2 cellular contexts compared by ENCODE assay signal in genomic region chr9:19232117-19232829, GRCh38.
TF ChIP-seq lines count a peak whose summit lies in the region.

No MANE protein-coding gene starts in this region.

TF ChIP-seq in A549, 52 proteins besides CTCF, POLR2A, EP300 and RAD21:
- no peak for TF ChIP-seq REST (IDR thresholded peaks at IDR 0.05)
- no peak for TF ChIP-seq NFE2L2 (conservative IDR thresholded peaks at IDR 0.05; ENCODE audit: low read length)
- TF ChIP-seq HDAC2 (IDR thresholded peaks at IDR 0.05) = no peak
- no peak for TF ChIP-seq USF2 (IDR thresholded peaks at IDR 0.05)
- no peak for TF ChIP-seq MAZ (IDR thresholded peaks at IDR 0.05; ENCODE audit: borderline replicate concordance, low read depth, low read length)
- no peak for TF ChIP-seq BCL3 (IDR thresholded peaks at IDR 0.05)
- no peak for TF ChIP-seq SREBF2 (IDR thresholded peaks at IDR 0.05)
- TF ChIP-seq HMGXB4 (CRISPR knock-in tag; IDR thresholded peaks at IDR 0.05; ENCODE audit: borderline replicate concordance) = no peak
- TF ChIP-seq CHD2 (IDR thresholded peaks at IDR 0.05; ENCODE audit: low read length, partially characterized antibody) = no peak
- TF ChIP-seq CEBPB (IDR thresholded peaks at IDR 0.05) = no peak
- TF ChIP-seq RFX5 (IDR thresholded peaks at IDR 0.05) = no peak
- no peak for TF ChIP-seq RNF2 (IDR thresholded peaks at IDR 0.05; ENCODE audit: borderline replicate concordance, low read depth)
- TF ChIP-seq BHLHE40 (IDR thresholded peaks at IDR 0.05; ENCODE audit: low read depth, low read length) = no peak
- TF ChIP-seq CHD4 (IDR thresholded peaks at IDR 0.05; ENCODE audit: borderline replicate concordance) = no peak
- TF ChIP-seq ESRRA (IDR thresholded peaks at IDR 0.05; ENCODE audit: borderline replicate concordance, low read length) = no peak
- TF ChIP-seq ATOH8 (CRISPR knock-in tag; IDR thresholded peaks at IDR 0.05; ENCODE audit: low read depth) = no peak
- no peak for TF ChIP-seq CBX2 (IDR thresholded peaks at IDR 0.05; ENCODE audit: borderline replicate concordance, low read depth)
- no peak for TF ChIP-seq JUN (IDR thresholded peaks at IDR 0.05)
- no peak for TF ChIP-seq MAX (IDR thresholded peaks at IDR 0.05)

TF ChIP-seq in K562, 482 proteins besides CTCF, POLR2A, EP300 and RAD21 (continued from another document):
- TF ChIP-seq PKNOX1 (IDR thresholded peaks at IDR 0.05) = 0 out of 2 replicates have a peak, but pooled peaks have one; percentile 20
- TF ChIP-seq RBFOX2 (IDR thresholded peaks at IDR 0.05; ENCODE audit: low read depth, low read length) = 0 out of 2 replicates have a peak, but pooled peaks have one; percentile 18
